1 cellular context compared by ENCODE assay signal in the genomic region with DNA sequence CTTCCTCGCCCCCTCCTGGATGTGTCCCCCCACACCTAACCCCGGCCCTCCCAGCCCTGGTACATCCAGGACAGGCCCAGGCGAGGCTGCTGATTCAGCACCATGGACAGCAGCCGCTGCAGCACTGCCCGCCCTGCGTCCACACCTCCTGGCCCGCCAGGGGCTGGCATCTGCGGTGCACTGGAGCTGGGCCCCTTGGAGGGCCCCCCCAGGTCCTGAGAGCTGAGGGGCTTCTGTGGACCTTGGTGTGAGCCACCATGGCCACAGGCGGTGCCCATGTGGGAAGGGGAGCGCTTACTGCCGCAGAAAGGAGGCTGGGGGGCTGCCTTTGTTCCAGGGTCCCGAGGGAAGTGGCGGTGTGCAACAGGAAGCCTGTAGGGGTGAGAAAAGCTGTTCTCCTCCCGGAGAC.
A peak's percentile ranks its signal among the peaks of the same experiment; 100 is the strongest.
TF ChIP-seq lines count a peak whose summit lies in the region.

No MANE protein-coding gene starts in this region.

TF ChIP-seq in WTC11, 78 proteins besides CTCF, POLR2A, EP300 and RAD21 (continued from another document):
- TF ChIP-seq, protein P1, sequence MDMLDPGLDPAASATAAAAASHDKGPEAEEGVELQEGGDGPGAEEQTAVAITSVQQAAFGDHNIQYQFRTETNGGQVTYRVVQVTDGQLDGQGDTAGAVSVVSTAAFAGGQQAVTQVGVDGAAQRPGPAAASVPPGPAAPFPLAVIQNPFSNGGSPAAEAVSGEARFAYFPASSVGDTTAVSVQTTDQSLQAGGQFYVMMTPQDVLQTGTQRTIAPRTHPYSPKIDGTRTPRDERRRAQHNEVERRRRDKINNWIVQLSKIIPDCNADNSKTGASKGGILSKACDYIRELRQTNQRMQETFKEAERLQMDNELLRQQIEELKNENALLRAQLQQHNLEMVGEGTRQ (CRISPR knock-in tag; IDR thresholded peaks at IDR 0.05) = no peak
- peak; percentile 77; the same call in 1 of the 2 replicates for TF ChIP-seq TEAD1 (CRISPR knock-in tag; IDR thresholded peaks at IDR 0.05)
- no peak for TF ChIP-seq CREB1 (CRISPR knock-in tag; IDR thresholded peaks at IDR 0.05)
- TF ChIP-seq, protein P2, sequence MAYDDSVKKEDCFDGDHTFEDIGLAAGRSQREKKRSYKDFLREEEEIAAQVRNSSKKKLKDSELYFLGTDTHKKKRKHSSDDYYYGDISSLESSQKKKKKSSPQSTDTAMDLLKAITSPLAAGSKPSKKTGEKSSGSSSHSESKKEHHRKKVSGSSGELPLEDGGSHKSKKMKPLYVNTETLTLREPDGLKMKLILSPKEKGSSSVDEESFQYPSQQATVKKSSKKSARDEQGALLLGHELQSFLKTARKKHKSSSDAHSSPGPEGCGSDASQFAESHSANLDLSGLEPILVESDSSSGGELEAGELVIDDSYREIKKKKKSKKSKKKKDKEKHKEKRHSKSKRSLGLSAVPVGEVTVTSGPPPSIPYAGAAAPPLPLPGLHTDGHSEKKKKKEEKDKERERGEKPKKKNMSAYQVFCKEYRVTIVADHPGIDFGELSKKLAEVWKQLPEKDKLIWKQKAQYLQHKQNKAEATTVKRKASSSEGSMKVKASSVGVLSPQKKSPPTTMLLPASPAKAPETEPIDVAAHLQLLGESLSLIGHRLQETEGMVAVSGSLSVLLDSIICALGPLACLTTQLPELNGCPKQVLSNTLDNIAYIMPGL (CRISPR knock-in tag; IDR thresholded peaks at IDR 0.05) = no peak
- TF ChIP-seq, protein P3, sequence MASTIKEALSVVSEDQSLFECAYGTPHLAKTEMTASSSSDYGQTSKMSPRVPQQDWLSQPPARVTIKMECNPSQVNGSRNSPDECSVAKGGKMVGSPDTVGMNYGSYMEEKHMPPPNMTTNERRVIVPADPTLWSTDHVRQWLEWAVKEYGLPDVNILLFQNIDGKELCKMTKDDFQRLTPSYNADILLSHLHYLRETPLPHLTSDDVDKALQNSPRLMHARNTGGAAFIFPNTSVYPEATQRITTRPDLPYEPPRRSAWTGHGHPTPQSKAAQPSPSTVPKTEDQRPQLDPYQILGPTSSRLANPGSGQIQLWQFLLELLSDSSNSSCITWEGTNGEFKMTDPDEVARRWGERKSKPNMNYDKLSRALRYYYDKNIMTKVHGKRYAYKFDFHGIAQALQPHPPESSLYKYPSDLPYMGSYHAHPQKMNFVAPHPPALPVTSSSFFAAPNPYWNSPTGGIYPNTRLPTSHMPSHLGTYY (CRISPR knock-in tag; IDR thresholded peaks at IDR 0.05) = no peak
- TF ChIP-seq, protein P4, sequence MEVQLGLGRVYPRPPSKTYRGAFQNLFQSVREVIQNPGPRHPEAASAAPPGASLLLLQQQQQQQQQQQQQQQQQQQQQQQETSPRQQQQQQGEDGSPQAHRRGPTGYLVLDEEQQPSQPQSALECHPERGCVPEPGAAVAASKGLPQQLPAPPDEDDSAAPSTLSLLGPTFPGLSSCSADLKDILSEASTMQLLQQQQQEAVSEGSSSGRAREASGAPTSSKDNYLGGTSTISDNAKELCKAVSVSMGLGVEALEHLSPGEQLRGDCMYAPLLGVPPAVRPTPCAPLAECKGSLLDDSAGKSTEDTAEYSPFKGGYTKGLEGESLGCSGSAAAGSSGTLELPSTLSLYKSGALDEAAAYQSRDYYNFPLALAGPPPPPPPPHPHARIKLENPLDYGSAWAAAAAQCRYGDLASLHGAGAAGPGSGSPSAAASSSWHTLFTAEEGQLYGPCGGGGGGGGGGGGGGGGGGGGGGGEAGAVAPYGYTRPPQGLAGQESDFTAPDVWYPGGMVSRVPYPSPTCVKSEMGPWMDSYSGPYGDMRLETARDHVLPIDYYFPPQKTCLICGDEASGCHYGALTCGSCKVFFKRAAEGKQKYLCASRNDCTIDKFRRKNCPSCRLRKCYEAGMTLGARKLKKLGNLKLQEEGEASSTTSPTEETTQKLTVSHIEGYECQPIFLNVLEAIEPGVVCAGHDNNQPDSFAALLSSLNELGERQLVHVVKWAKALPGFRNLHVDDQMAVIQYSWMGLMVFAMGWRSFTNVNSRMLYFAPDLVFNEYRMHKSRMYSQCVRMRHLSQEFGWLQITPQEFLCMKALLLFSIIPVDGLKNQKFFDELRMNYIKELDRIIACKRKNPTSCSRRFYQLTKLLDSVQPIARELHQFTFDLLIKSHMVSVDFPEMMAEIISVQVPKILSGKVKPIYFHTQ (CRISPR knock-in tag; IDR thresholded peaks at IDR 0.05) = no peak
- peak; percentile 92 for TF ChIP-seq TP53 (CRISPR knock-in tag; IDR thresholded peaks at IDR 0.05)
- TF ChIP-seq FOXP1 (CRISPR knock-in tag; IDR thresholded peaks at IDR 0.05; ENCODE audit: borderline replicate concordance) = peak; percentile 88; the same call in 1 of the 2 replicates
- no peak for TF ChIP-seq HMGA2 (CRISPR knock-in tag; IDR thresholded peaks at IDR 0.05)
- TF ChIP-seq SMAD3 (CRISPR knock-in tag; IDR thresholded peaks at IDR 0.05; ENCODE audit: borderline replicate concordance) = peak; percentile 82; the same call in 1 of the 2 replicates
- TF ChIP-seq ZNF219 (CRISPR knock-in tag; IDR thresholded peaks at IDR 0.05; ENCODE audit: borderline replicate concordance) = peak; percentile 83; the same call in 1 of the 2 replicates
- no peak for TF ChIP-seq NFATC4 (CRISPR knock-in tag; IDR thresholded peaks at IDR 0.05)
- TF ChIP-seq, protein P5, sequence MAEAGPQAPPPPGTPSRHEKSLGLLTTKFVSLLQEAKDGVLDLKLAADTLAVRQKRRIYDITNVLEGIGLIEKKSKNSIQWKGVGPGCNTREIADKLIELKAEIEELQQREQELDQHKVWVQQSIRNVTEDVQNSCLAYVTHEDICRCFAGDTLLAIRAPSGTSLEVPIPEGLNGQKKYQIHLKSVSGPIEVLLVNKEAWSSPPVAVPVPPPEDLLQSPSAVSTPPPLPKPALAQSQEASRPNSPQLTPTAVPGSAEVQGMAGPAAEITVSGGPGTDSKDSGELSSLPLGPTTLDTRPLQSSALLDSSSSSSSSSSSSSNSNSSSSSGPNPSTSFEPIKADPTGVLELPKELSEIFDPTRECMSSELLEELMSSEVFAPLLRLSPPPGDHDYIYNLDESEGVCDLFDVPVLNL (CRISPR knock-in tag; IDR thresholded peaks at IDR 0.05; ENCODE audit: borderline replicate concordance, low read depth) = peak; percentile 47; the same call in 1 of the 2 replicates
- TF ChIP-seq GTF2I (CRISPR knock-in tag; conservative IDR thresholded peaks at IDR 0.05) = no peak
- TF ChIP-seq, protein P6, sequence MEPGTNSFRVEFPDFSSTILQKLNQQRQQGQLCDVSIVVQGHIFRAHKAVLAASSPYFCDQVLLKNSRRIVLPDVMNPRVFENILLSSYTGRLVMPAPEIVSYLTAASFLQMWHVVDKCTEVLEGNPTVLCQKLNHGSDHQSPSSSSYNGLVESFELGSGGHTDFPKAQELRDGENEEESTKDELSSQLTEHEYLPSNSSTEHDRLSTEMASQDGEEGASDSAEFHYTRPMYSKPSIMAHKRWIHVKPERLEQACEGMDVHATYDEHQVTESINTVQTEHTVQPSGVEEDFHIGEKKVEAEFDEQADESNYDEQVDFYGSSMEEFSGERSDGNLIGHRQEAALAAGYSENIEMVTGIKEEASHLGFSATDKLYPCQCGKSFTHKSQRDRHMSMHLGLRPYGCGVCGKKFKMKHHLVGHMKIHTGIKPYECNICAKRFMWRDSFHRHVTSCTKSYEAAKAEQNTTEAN (CRISPR knock-in tag; IDR thresholded peaks at IDR 0.05) = peak; percentile 73; the same call in 1 of the 2 replicates
- TF ChIP-seq JUN (CRISPR knock-in tag; IDR thresholded peaks at IDR 0.05) = peak; percentile 95
- peak; percentile 76; the same call in 1 of the 2 replicates for TF ChIP-seq ZNF232 (CRISPR knock-in tag; IDR thresholded peaks at IDR 0.05)
- TF ChIP-seq, protein P7, sequence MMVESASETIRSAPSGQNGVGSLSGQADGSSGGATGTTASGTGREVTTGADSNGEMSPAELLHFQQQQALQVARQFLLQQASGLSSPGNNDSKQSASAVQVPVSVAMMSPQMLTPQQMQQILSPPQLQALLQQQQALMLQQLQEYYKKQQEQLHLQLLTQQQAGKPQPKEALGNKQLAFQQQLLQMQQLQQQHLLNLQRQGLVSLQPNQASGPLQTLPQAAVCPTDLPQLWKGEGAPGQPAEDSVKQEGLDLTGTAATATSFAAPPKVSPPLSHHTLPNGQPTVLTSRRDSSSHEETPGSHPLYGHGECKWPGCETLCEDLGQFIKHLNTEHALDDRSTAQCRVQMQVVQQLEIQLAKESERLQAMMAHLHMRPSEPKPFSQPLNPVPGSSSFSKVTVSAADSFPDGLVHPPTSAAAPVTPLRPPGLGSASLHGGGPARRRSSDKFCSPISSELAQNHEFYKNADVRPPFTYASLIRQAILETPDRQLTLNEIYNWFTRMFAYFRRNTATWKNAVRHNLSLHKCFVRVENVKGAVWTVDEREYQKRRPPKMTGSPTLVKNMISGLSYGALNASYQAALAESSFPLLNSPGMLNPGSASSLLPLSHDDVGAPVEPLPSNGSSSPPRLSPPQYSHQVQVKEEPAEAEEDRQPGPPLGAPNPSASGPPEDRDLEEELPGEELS (CRISPR knock-in tag; IDR thresholded peaks at IDR 0.05) = peak; percentile 97
- no peak for TF ChIP-seq PRRX2 (CRISPR knock-in tag; IDR thresholded peaks at IDR 0.05)
- peak; percentile 87 for TF ChIP-seq FOXK1 (CRISPR knock-in tag; IDR thresholded peaks at IDR 0.05)
- TF ChIP-seq, protein P8, sequence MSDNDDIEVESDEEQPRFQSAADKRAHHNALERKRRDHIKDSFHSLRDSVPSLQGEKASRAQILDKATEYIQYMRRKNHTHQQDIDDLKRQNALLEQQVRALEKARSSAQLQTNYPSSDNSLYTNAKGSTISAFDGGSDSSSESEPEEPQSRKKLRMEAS (CRISPR knock-in tag; IDR thresholded peaks at IDR 0.05) = peak; percentile 46; the same call in 1 of the 2 replicates
- TF ChIP-seq ETV6 (CRISPR knock-in tag; IDR thresholded peaks at IDR 0.05) = peak; percentile 87; the same call in 1 of the 2 replicates
- TF ChIP-seq, protein P9, sequence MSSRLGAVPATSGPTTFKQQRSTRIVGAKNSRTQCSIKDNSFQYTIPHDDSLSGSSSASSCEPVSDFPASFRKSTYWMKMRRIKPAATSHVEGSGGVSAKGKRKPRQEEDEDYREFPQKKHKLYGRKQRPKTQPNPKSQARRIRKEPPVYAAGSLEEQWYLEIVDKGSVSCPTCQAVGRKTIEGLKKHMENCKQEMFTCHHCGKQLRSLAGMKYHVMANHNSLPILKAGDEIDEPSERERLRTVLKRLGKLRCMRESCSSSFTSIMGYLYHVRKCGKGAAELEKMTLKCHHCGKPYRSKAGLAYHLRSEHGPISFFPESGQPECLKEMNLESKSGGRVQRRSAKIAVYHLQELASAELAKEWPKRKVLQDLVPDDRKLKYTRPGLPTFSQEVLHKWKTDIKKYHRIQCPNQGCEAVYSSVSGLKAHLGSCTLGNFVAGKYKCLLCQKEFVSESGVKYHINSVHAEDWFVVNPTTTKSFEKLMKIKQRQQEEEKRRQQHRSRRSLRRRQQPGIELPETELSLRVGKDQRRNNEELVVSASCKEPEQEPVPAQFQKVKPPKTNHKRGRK (CRISPR knock-in tag; IDR thresholded peaks at IDR 0.05; ENCODE audit: borderline replicate concordance) = no peak
- peak; percentile 72; the same call in 1 of the 2 replicates for TF ChIP-seq MYBL2 (CRISPR knock-in tag; IDR thresholded peaks at IDR 0.05)
- TF ChIP-seq ZNF416 (CRISPR knock-in tag; IDR thresholded peaks at IDR 0.05) = no peak
- TF ChIP-seq, protein P10, sequence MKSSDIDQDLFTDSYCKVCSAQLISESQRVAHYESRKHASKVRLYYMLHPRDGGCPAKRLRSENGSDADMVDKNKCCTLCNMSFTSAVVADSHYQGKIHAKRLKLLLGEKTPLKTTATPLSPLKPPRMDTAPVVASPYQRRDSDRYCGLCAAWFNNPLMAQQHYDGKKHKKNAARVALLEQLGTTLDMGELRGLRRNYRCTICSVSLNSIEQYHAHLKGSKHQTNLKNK (CRISPR knock-in tag; IDR thresholded peaks at IDR 0.05) = no peak
- TF ChIP-seq, protein P11, sequence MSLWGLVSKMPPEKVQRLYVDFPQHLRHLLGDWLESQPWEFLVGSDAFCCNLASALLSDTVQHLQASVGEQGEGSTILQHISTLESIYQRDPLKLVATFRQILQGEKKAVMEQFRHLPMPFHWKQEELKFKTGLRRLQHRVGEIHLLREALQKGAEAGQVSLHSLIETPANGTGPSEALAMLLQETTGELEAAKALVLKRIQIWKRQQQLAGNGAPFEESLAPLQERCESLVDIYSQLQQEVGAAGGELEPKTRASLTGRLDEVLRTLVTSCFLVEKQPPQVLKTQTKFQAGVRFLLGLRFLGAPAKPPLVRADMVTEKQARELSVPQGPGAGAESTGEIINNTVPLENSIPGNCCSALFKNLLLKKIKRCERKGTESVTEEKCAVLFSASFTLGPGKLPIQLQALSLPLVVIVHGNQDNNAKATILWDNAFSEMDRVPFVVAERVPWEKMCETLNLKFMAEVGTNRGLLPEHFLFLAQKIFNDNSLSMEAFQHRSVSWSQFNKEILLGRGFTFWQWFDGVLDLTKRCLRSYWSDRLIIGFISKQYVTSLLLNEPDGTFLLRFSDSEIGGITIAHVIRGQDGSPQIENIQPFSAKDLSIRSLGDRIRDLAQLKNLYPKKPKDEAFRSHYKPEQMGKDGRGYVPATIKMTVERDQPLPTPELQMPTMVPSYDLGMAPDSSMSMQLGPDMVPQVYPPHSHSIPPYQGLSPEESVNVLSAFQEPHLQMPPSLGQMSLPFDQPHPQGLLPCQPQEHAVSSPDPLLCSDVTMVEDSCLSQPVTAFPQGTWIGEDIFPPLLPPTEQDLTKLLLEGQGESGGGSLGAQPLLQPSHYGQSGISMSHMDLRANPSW (CRISPR knock-in tag; conservative IDR thresholded peaks at IDR 0.05; ENCODE audit: low read depth) = no peak
- 0 out of 2 replicates have a peak, but pooled peaks have one; percentile 35 for TF ChIP-seq SP1 (CRISPR knock-in tag; conservative IDR thresholded peaks at IDR 0.05)
- TF ChIP-seq, protein P12, sequence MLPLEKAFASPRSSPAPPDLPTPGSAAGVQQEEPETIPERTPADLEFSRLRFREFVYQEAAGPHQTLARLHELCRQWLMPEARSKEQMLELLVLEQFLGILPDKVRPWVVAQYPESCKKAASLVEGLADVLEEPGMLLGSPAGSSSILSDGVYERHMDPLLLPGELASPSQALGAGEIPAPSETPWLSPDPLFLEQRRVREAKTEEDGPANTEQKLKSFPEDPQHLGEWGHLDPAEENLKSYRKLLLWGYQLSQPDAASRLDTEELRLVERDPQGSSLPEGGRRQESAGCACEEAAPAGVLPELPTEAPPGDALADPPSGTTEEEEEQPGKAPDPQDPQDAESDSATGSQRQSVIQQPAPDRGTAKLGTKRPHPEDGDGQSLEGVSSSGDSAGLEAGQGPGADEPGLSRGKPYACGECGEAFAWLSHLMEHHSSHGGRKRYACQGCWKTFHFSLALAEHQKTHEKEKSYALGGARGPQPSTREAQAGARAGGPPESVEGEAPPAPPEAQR (CRISPR knock-in tag; IDR thresholded peaks at IDR 0.05) = no peak
- TF ChIP-seq, protein P13, sequence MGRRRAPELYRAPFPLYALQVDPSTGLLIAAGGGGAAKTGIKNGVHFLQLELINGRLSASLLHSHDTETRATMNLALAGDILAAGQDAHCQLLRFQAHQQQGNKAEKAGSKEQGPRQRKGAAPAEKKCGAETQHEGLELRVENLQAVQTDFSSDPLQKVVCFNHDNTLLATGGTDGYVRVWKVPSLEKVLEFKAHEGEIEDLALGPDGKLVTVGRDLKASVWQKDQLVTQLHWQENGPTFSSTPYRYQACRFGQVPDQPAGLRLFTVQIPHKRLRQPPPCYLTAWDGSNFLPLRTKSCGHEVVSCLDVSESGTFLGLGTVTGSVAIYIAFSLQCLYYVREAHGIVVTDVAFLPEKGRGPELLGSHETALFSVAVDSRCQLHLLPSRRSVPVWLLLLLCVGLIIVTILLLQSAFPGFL (CRISPR knock-in tag; IDR thresholded peaks at IDR 0.05; ENCODE audit: borderline replicate concordance) = peak; percentile 85; the same call in 1 of the 2 replicates
